7 cellular contexts compared by ENCODE assay signal in the genomic region with DNA sequence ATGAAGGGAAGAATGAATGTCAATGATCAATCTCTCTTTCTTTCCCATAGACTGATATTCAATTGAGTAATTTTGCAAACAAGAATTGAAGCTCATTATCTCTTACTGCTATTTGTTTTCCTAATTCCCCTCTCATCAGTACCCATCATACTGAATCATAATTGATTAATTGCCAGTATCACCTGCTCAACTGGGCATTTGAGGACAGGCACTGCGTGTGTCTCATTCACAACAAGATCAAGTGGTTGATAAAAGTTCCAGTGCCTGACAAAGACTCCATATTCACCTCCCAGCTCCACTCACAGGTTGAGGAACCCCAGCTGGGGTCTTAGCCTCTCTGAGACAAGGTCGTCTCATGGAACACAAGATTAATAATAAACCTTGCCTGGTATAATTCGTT.
"Had no signal": no experiment of that assay in that cellular context is flagged by ENCODE, and none has a peak within 500 bp of the region (broad histone marks: within the 10 kb centered on the region; RNA-seq: fewer than 3 reads in every experiment).

No MANE protein-coding gene starts in this region.

- DNase-seq: GDM1, GF-D8 had no signal

- FAIRE-seq: G401.6, GM12891, GM12892, GM18507, GM19239 had no signal
